ENCODE assay signal across 22 cellular contexts in genomic region chr3:28315711-28316110, GRCh38. TPM values are rescaled to one million over a fixed set of nuclear protein-coding genes. Genes with fewer than 3 reads are reported as not detected.
"Had no signal": no experiment of that assay in that cellular context is flagged by ENCODE, and none has a peak within 500 bp of the region (broad histone marks: within the 10 kb centered on the region; RNA-seq: fewer than 3 reads in every experiment).

No MANE protein-coding gene starts in this region.

- ATAC-seq: Panc1, PC-3 had no signal

- DNase-seq: Karpas-422, KG1, MG63, NCI-H1092, NCI-H1105 treated with DMSO at 0.1 percent for 48 hours, NCI-H1417 treated with DMSO at 0.1 percent for 48 hours, NCI-H146, NCI-H1694 treated with DMSO at 0.1 percent for 48 hours, NCI-H1930, NCI-H2081 treated with DMSO at 0.1 percent for 48 hours, NCI-H2171, NCI-H226, NCI-H446, NCI-H510A, NCI-H524 treated with DMSO at 0.1 percent for 48 hours, NCI-H69, NCI-H774, PC-3, SHP77, SK-N-SH, SW 1271 had no signal

RNA-seq across cellular contexts. Expression of gene ZCWPW2, which starts 32.8 kb away (rescaled TPM):
- total RNA-seq: PC-3 had no signal
